ENCODE assay signal across 31 cellular contexts in the genomic region with DNA sequence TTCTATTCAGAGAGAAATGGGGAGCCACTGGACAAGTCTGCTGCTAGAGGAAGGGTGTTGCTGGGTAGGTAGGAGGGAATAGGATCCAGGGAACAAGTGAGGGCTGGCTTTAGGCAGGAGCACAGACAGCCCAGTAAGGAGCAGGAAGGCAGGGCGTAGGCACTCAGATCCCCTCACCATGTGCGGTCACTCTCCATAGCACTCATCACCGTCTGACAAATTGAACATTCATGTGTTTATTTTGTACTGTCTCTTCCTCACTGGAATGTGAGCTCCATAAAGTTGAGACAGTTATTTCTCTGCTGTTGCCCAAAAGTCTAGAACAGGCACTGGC. TPM values are rescaled to one million over a fixed set of nuclear protein-coding genes. Genes with fewer than 3 reads are reported as not detected.
DNase-seq lines count a peak whose midpoint lies in the region; ATAC-seq and TF ChIP-seq lines count a peak whose summit lies in the region.
"Had no signal": no experiment of that assay in that cellular context is flagged by ENCODE, and none has a peak within 500 bp of the region (broad histone marks: within the 10 kb centered on the region; RNA-seq: fewer than 3 reads in every experiment).

No MANE protein-coding gene starts in this region.

- peaks cover 20% of the 10 kb centered on the region for H3K4me1 Mint-ChIP-seq in endothelial cell (ENCODE audit: unreplicated experiment)
- H3K4me1 Mint-ChIP-seq in activated CD4-positive, alpha-beta T cell treated with anti-CD3 and anti-CD28 coated beads, Interleukin-2, amount 10 ng/mL, durations not matched to agents 24 days and 14 days: no peaks in the 10 kb centered on the region

- H3K4me3 ChIP-seq in MM.1S (ENCODE audit: low read length) (no peak overlapping the region), neuron (ENCODE audit: low read length) (no peak overlapping the region), tibial artery (no peak overlapping the region), HAP-1 (no peak overlapping the region)
- H3K4me3 ChIP-seq: adrenal gland, left lung, MG63, Peyer's patch, SJSA1, skin epidermis, thoracic aorta had no signal

- no peaks in the 10 kb centered on the region for H3F3A ChIP-seq in MM.1S (ENCODE audit: insufficient read depth, low read length)

- no peaks in the 10 kb centered on the region for H4K20me1 ChIP-seq in MM.1S (ENCODE audit: insufficient read depth, low read length)

- H3K79me2 ChIP-seq in MM.1S (ENCODE audit: low read length): no peaks in the 10 kb centered on the region

- H3K27ac ChIP-seq in MM.1S (ENCODE audit: low read length): no peak overlapping the region
- no peak overlapping the region for H3K27ac ChIP-seq in tibial artery
- H3K27ac ChIP-seq: adrenal gland, SJSA1, thoracic aorta had no signal

- H3K9ac ChIP-seq in MM.1S (ENCODE audit: low read length): no peak overlapping the region

- DNase-seq in ELR (ENCODE audit: low read depth): peak; percentile 19
- no peak for DNase-seq in MM.1S
- no peak for DNase-seq in endothelial cell (ENCODE audit: low spot score)
- no peak for DNase-seq in tibial artery
- DNase-seq in activated CD4-positive, alpha-beta T cell treated with anti-CD3 and anti-CD28 coated beads, Interleukin-2, amount 10 ng/mL, durations not matched to agents 24 days and 14 days: no peak
- no peak for DNase-seq in HAP-1 (ENCODE audit: low spot score in 2 of 2)
- DNase-seq: activated CD4-positive, alpha-beta memory T cell treated with anti-CD3 and anti-CD28 coated beads for 36 hours; activated gamma-delta T cell treated with Interleukin-2 at 50 U/mL for 16 hours; activated T-cell treated with anti-CD3 and anti-CD28 coated beads for 4 hours; adrenal gland; CD4-positive, alpha-beta T cell; cortex of kidney; DMS 273 treated with DMSO at 0.1 percent for 48 hours; head of caudate nucleus; left lung; MG63; NCI-H1436; NCI-H2107; NCI-H510A; Peyer's patch; stimulated activated CD4-positive, alpha-beta T cell treated with anti-CD3 and anti-CD28 coated beads, Interleukin-2, amount 100 ng/mL, for 24 hours; stimulated activated naive CD4-positive, alpha-beta T cell; T-helper 2 cell had no signal

- H3K4me2 ChIP-seq in MM.1S (ENCODE audit: low read depth, low read length): no peak overlapping the region

- H3K4me1 ChIP-seq in MM.1S (ENCODE audit: low read length) (0 out of 2 replicates have a peak, but pooled peaks cover 9% of the 10 kb centered on the region), neuron (ENCODE audit: insufficient read depth, low read length) (no peaks in the 10 kb centered on the region), tibial artery (no peaks in the 10 kb centered on the region), HAP-1 (peaks cover 42% of the 10 kb centered on the region)
- H3K4me1 ChIP-seq: adrenal gland, left lung, Peyer's patch, SJSA1 had no signal

- no peaks in the 10 kb centered on the region for H3K9me2 ChIP-seq in MM.1S (replicated peaks; ENCODE audit: insufficient read depth, low read length)

- H3K9me3 ChIP-seq in MM.1S (replicated peaks; ENCODE audit: insufficient read depth, low read length): no peaks in the 10 kb centered on the region
- H3K9me3 ChIP-seq in neuron (ENCODE audit: low read length): no peaks in the 10 kb centered on the region
- H3K9me3 ChIP-seq in tibial artery: no peaks in the 10 kb centered on the region
- no peaks in the 10 kb centered on the region for H3K9me3 ChIP-seq in HAP-1
- H3K9me3 ChIP-seq: adrenal gland, left lung, MG63, Peyer's patch, SJSA1, thoracic aorta had no signal

- ATAC-seq in GM21447 (IDR thresholded peaks at IDR 0.05; ENCODE audit: unreplicated experiment): no peak
- ATAC-seq: left lung had no signal

- in situ Hi-C loops in HAP-1 (cut with MboI; ENCODE audit: low sequenced_read_pairs): no loop called here

- peak overlapping the region; percentile 61 for H3K27ac Mint-ChIP-seq in endothelial cell (ENCODE audit: unreplicated experiment)
- H3K27ac Mint-ChIP-seq in activated CD4-positive, alpha-beta T cell treated with anti-CD3 and anti-CD28 coated beads, Interleukin-2, amount 10 ng/mL, durations not matched to agents 24 days and 14 days: no peak overlapping the region
- H3K27ac Mint-ChIP-seq: activated CD4-positive, alpha-beta memory T cell treated with anti-CD3 and anti-CD28 coated beads for 36 hours; CD4-positive, alpha-beta T cell had no signal

- no peaks in the 10 kb centered on the region for H3K36me3 Mint-ChIP-seq in endothelial cell (ENCODE audit: low read depth, unreplicated experiment)
- no peaks in the 10 kb centered on the region for H3K36me3 Mint-ChIP-seq in activated CD4-positive, alpha-beta T cell treated with anti-CD3 and anti-CD28 coated beads, Interleukin-2, amount 10 ng/mL, durations not matched to agents 24 days and 14 days (ENCODE audit: low read depth)
- H3K36me3 Mint-ChIP-seq: activated CD4-positive, alpha-beta memory T cell treated with anti-CD3 and anti-CD28 coated beads for 36 hours; IgD-negative memory B cell had no signal

- H3K27me3 Mint-ChIP-seq in endothelial cell (ENCODE audit: unreplicated experiment): no peaks in the 10 kb centered on the region
- H3K27me3 Mint-ChIP-seq in activated CD4-positive, alpha-beta T cell treated with anti-CD3 and anti-CD28 coated beads, Interleukin-2, amount 10 ng/mL, durations not matched to agents 24 days and 14 days: peaks cover 21% of the 10 kb centered on the region
- H3K27me3 Mint-ChIP-seq: activated CD4-positive, alpha-beta memory T cell treated with anti-CD3 and anti-CD28 coated beads for 36 hours had no signal

- peak overlapping the region; percentile 50; the same call in 1 of the 2 replicates for H2AFZ ChIP-seq in MM.1S (ENCODE audit: low read length)
- peak overlapping the region; percentile 13 for H2AFZ ChIP-seq in neuron (ENCODE audit: low read depth, low read length)

- intact Hi-C loops in tibial artery (cut with DNase I; ENCODE audit: low total_unique reads): no loop called here
- intact Hi-C loops in activated CD4-positive, alpha-beta T cell treated with anti-CD3 and anti-CD28 coated beads, Interleukin-2, amount 10 ng/mL, durations not matched to agents 24 days and 14 days (cut with micrococcal nuclease): no loop called here

- H3K27me3 ChIP-seq in MM.1S (replicated peaks; ENCODE audit: insufficient read depth, low read length) (no peaks in the 10 kb centered on the region), neuron (ENCODE audit: insufficient read depth, low read length) (no peaks in the 10 kb centered on the region), tibial artery (no peaks in the 10 kb centered on the region), HAP-1 (ENCODE audit: low read depth) (no peaks in the 10 kb centered on the region)
- H3K27me3 ChIP-seq: adrenal gland, left lung, MG63, Peyer's patch, SJSA1 had no signal

- TF ChIP-seq CTCF in MM.1S (IDR thresholded peaks at IDR 0.05; ENCODE audit: low read length) (no peak), endothelial cell (IDR thresholded peaks at IDR 0.05; ENCODE audit: unreplicated experiment) (no peak), tibial artery (IDR thresholded peaks at IDR 0.05) (no peak)

- H3K9me3 Mint-ChIP-seq in endothelial cell (ENCODE audit: unreplicated experiment): no peaks in the 10 kb centered on the region
- no peaks in the 10 kb centered on the region for H3K9me3 Mint-ChIP-seq in activated CD4-positive, alpha-beta T cell treated with anti-CD3 and anti-CD28 coated beads, Interleukin-2, amount 10 ng/mL, durations not matched to agents 24 days and 14 days
- H3K9me3 Mint-ChIP-seq: activated CD4-positive, alpha-beta memory T cell treated with anti-CD3 and anti-CD28 coated beads for 36 hours; CD4-positive, alpha-beta T cell; IgD-negative memory B cell had no signal

- no peak overlapping the region for H3K4me3 Mint-ChIP-seq in endothelial cell (ENCODE audit: unreplicated experiment)
- H3K4me3 Mint-ChIP-seq in activated CD4-positive, alpha-beta T cell treated with anti-CD3 and anti-CD28 coated beads, Interleukin-2, amount 10 ng/mL, durations not matched to agents 24 days and 14 days: no peak overlapping the region
- H3K4me3 Mint-ChIP-seq: activated CD4-positive, alpha-beta memory T cell treated with anti-CD3 and anti-CD28 coated beads for 36 hours; CD4-positive, alpha-beta T cell had no signal

- H3K36me3 ChIP-seq in MM.1S (replicated peaks; ENCODE audit: insufficient read depth, low read length) (no peaks in the 10 kb centered on the region), neuron (ENCODE audit: insufficient read depth, low read length) (no peaks in the 10 kb centered on the region), tibial artery (no peaks in the 10 kb centered on the region), HAP-1 (replicated peaks) (no peaks in the 10 kb centered on the region)
- H3K36me3 ChIP-seq: adrenal gland, left lung, MG63, Peyer's patch, SJSA1, thoracic aorta had no signal

RNA-seq across cellular contexts. Expression of gene LRRC34, which starts 24.2 kb away (rescaled TPM):
- 5.6 TPM for total RNA-seq in endothelial cell (ENCODE audit: unreplicated experiment)
- 4.7 and 5.8 TPM in 2 replicates for total RNA-seq in activated CD4-positive, alpha-beta T cell treated with anti-CD3 and anti-CD28 coated beads, Interleukin-2, amount 10 ng/mL, durations not matched to agents 24 days and 14 days
- total RNA-seq: SJSA1 had no signal

RNA-seq across cellular contexts. Expression of gene LRRIQ4, which starts 24.2 kb away (rescaled TPM):
- total RNA-seq in endothelial cell (ENCODE audit: unreplicated experiment): 0.38 TPM
- total RNA-seq in activated CD4-positive, alpha-beta T cell treated with anti-CD3 and anti-CD28 coated beads, Interleukin-2, amount 10 ng/mL, durations not matched to agents 24 days and 14 days: 0.09 and 0.21 TPM in 2 replicates
- total RNA-seq: CD4-positive, alpha-beta T cell; mononuclear cell; Peyer's patch; pulmonary artery endothelial cell; SJSA1; thoracic aorta had no signal

RNA-seq across cellular contexts. Expression of gene LRRC31, which starts 32.8 kb away (rescaled TPM):
- 0.23 TPM for total RNA-seq in endothelial cell (ENCODE audit: unreplicated experiment)
- not detected in 2 replicates for total RNA-seq in activated CD4-positive, alpha-beta T cell treated with anti-CD3 and anti-CD28 coated beads, Interleukin-2, amount 10 ng/mL, durations not matched to agents 24 days and 14 days
- total RNA-seq: activated CD4-positive, alpha-beta memory T cell treated with anti-CD3 and anti-CD28 coated beads for 36 hours; adrenal gland; CD4-positive, alpha-beta T cell; mononuclear cell; pulmonary artery endothelial cell; SJSA1; thoracic aorta had no signal
